In genomic region chr18:26637983-26638382, GRCh38 we compare ENCODE assay signal across 7 cellular contexts.
"Had no signal": no experiment of that assay in that cellular context is flagged by ENCODE, and none has a peak within 500 bp of the region (broad histone marks: within the 10 kb centered on the region; RNA-seq: fewer than 3 reads in every experiment).

No MANE protein-coding gene starts in this region.

- H3K4me1 ChIP-seq: HAP-1 had no signal

- DNase-seq: GM23248, GOT3, H7, HFFc6, IMR-90 had no signal

- H3K9me3 ChIP-seq: HAP-1 had no signal

- H3K36me3 ChIP-seq: HAP-1 had no signal

- H3K9ac ChIP-seq: GM23248 had no signal

- H2AFZ ChIP-seq: GM23248 had no signal

- H3K4me3 ChIP-seq: GM23248, HAP-1, K562 had no signal

- H3K27ac ChIP-seq: GM23248 had no signal
